29 cellular contexts compared by ENCODE assay signal in the genomic region with DNA sequence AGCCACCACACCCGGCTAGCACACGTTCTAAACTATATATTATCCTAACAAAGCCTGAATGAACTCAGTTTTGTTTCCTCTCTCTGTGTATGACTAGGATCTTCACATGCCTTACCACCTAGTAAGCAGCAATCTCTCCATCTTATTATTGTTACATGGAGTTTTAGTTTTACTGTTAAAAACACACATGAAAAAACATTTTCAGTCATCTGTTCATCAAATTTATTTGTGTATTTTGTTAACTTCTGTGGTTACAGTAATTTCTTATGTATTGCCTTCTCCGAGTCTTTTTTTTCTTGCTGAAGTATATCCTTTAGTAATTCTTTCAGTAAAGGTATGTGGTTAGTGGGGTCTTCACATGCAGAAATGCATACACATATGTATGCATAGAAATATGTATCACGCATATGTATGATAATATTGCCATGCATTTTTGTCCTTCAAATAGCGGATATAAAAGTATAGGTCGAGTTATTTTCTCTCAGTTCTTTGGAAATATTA. TPM values are rescaled to one million over a fixed set of nuclear protein-coding genes. Genes with fewer than 3 reads are reported as not detected.
A peak's percentile ranks its signal among the peaks of the same experiment; 100 is the strongest.
DNase-seq lines count a peak whose midpoint lies in the region; ATAC-seq, FAIRE-seq and TF ChIP-seq lines count a peak whose summit lies in the region.
"Had no signal": no experiment of that assay in that cellular context is flagged by ENCODE, and none has a peak within 500 bp of the region (broad histone marks: within the 10 kb centered on the region; RNA-seq: fewer than 3 reads in every experiment).

No MANE protein-coding gene starts in this region.

- TF ChIP-seq POLR2A in HepG2 (IDR thresholded peaks at IDR 0.05; ENCODE audit: insufficient read depth in 1 of 2, low read depth in 2 of 2, low read length in 2 of 2), result no peak
- no peak for TF ChIP-seq POLR2A in right lobe of liver (IDR thresholded peaks at IDR 0.05)

- no TSS peak for BruUV-seq in HepG2 (replicated peaks; lab: Mats Ljungman, UMichigan)

- TF ChIP-seq EP300 in HepG2 (IDR thresholded peaks at IDR 0.05; ENCODE audit: low read depth in 2 of 2, low read length in 2 of 2) (no peak), HepG2 (CRISPR knock-in tag; IDR thresholded peaks at IDR 0.05; ENCODE audit: borderline replicate concordance) (no peak)

- WGBS in HepG2 (ENCODE audit: low lambda C conversion rate), result 91% methylated on average over 6 of the region's 6 CpGs
- WGBS in right lobe of liver (ENCODE audit: insufficient coverage, low coverage, low lambda C conversion rate, missing lambda C conversion rate), result 89% methylated on average over 6 of the region's 6 CpGs
- WGBS in mesodermal cell (ENCODE audit: insufficient coverage in 2 of 2), 2 experiments, result 90 to 97% methylated on average over 4 to 5 of the region's 6 CpGs

- no peak for ATAC-seq in HepG2
- ATAC-seq in right lobe of liver, result no peak
- ATAC-seq in HG02759 (IDR thresholded peaks at IDR 0.05; ENCODE audit: unreplicated experiment), result no peak
- no peak for ATAC-seq in GM21825 (IDR thresholded peaks at IDR 0.05; ENCODE audit: unreplicated experiment)
- ATAC-seq: esophagus mucosa; left lobe of liver; naive thymus-derived CD8-positive, alpha-beta T cell; right cardiac atrium had no signal

- H3K27me3 ChIP-seq in HepG2 (ENCODE audit: control insufficient read depth in 1 of 2, insufficient read depth in 2 of 2, low read length in 2 of 2), result peaks cover 0 to 5% of the 10 kb centered on the region in 2 experiments; a peak in 1 of 5 replicates
- no peaks in the 10 kb centered on the region for H3K27me3 ChIP-seq in right lobe of liver
- H3K27me3 ChIP-seq: brain microvascular endothelial cell, testis, uterus had no signal

- FAIRE-seq in HepG2 (lab: Jason Lieb, UNC), result no peak
- FAIRE-seq: HTR-8/SVneo, RCC 7860 had no signal

- intact Hi-C loops in HepG2 (cut with micrococcal nuclease; ENCODE audit: unreplicated experiment), result loop anchor here (5.0 to 10.0 kb wide), 2 partner anchors 128 to 365 kb away; no protein-coding TSS in a partner anchor
- intact Hi-C loops in right lobe of liver (cut with DNase I), result no loop called here

- no peak overlapping the region for H2AFZ ChIP-seq in HepG2 (ENCODE audit: low read length)

- H3K36me3 ChIP-seq in HepG2 (replicated peaks in 1 of 2; ENCODE audit: control insufficient read depth in 1 of 2, insufficient read depth in 2 of 2, low read length in 2 of 2) (peaks cover 2 to 7% of the 10 kb centered on the region in 2 experiments; a peak in 2 of 5 replicates), right lobe of liver (no peaks in the 10 kb centered on the region), mesodermal cell (ENCODE audit: control insufficient read depth, insufficient read depth, low read length) (peaks cover 7% of the 10 kb centered on the region)
- H3K36me3 ChIP-seq: uterus had no signal

- DNase-seq in HepG2 (ENCODE audit: low spot score) (no peak), right lobe of liver (no peak), GM13977 (ENCODE audit: low spot score) (no peak), SW 1271 (lab: John Stamatoyannopoulos, UW) (no peak)
- DNase-seq: activated CD4-positive, alpha-beta T cell treated with anti-CD3 and anti-CD28 coated beads, Interleukin-2, amount 10 ng/mL, durations not matched to agents 7 days and 5 days; activated CD8-positive, alpha-beta memory T cell treated with anti-CD3 and anti-CD28 coated beads, Interleukin-2, amount 50 U/mL, for 4 hours; activated effector memory CD4-positive, alpha-beta T cell treated with anti-CD3 and anti-CD28 coated beads, Interleukin-2, amount 50 U/mL, for 16 hours; brain microvascular endothelial cell; CD4-positive, CD25-positive, alpha-beta regulatory T cell; DMS153; effector CD8-positive, alpha-beta T cell; foreskin melanocyte; naive thymus-derived CD8-positive, alpha-beta T cell; NCI-H1436 treated with DMSO at 0.1 percent for 48 hours; NCI-H526; stimulated activated CD4-positive, alpha-beta T cell treated with anti-CD3 and anti-CD28 coated beads, Interleukin-4, amount 100 ng/mL, for 1 hour; stimulated activated naive CD4-positive, alpha-beta T cell treated with Interleukin-2 at 50 U/mL for 16 hours; testis; uterus had no signal

- peaks cover 3% of the 10 kb centered on the region; the same call in 1 of the 2 replicates for H4K20me1 ChIP-seq in HepG2 (ENCODE audit: insufficient read depth, low read length)

- H3K79me2 ChIP-seq in HepG2 (ENCODE audit: insufficient read depth, low read length), result peaks cover 41% of the 10 kb centered on the region

- no peak overlapping the region for H3K9ac ChIP-seq in HepG2 (ENCODE audit: insufficient read depth, low read depth, low read length)
- H3K9ac ChIP-seq: KMS-11 had no signal

- H3K9me3 ChIP-seq in HepG2 (ENCODE audit: low read length), result no peaks in the 10 kb centered on the region
- H3K9me3 ChIP-seq in right lobe of liver, result no peaks in the 10 kb centered on the region
- H3K9me3 ChIP-seq in mesodermal cell (ENCODE audit: control insufficient read depth, low read length), result peaks cover 8% of the 10 kb centered on the region
- H3K9me3 ChIP-seq: testis, uterus had no signal

- H3K4me2 ChIP-seq in HepG2 (ENCODE audit: low read depth, low read length), result peak overlapping the region; percentile 88

- H3K27ac ChIP-seq in HepG2 (ENCODE audit: extremely low read length, insufficient read depth, low read length), result no peak overlapping the region
- H3K27ac ChIP-seq in right lobe of liver, result no peak overlapping the region
- H3K27ac ChIP-seq in VCaP, result peak overlapping the region; percentile 79
- H3K27ac ChIP-seq in mesodermal cell (ENCODE audit: low read depth, low read length, severe bottlenecking), result no peak overlapping the region
- H3K27ac ChIP-seq: brain microvascular endothelial cell, KMS-11 had no signal

- TF ChIP-seq RAD21 in HepG2 (CRISPR knock-in tag; IDR thresholded peaks at IDR 0.05), result no peak

- POLR2A ChIA-PET in HepG2 (lab: Yijun Ruan, JAX), result interaction anchor here (0.7 kb wide), 1 partner anchor 339 kb away, joined by 3 read pairs; no protein-coding TSS in a partner anchor

- CTCF ChIA-PET in HepG2 (lab: Yijun Ruan, JAX; ENCODE audit: low intra/inter-chr PET ratio, low total read pairs), result no interaction called here

- in situ Hi-C loops in HepG2 (cut with HindIII; ENCODE audit: extremely low pct_ligation_motif_present, low pct_unique_long_range_greater_than_20kb), result loop anchor here (5.0 to 25.0 kb wide), 2 partner anchors 128 to 658 kb away; partner anchors contain the start of genes ANKMY1, DUSP28 and RNPEPL1
- in situ Hi-C loops in GM13977 (cut with MboI; ENCODE audit: low pct_unique_long_range_greater_than_20kb, low sequenced_read_pairs, unreplicated experiment), result no loop called here

- H3K4me3 ChIP-seq in HepG2 (replicated peaks in 1 of 3; ENCODE audit: insufficient read depth in 1 of 3, low read depth in 2 of 3, low read length in 3 of 3), result peak overlapping the region; percentile 9 to 77 (median 70); a peak in 4 of 6 replicates
- no peak overlapping the region for H3K4me3 ChIP-seq in right lobe of liver
- H3K4me3 ChIP-seq in mesodermal cell (ENCODE audit: extremely low read depth, insufficient read depth, low read length, poor library complexity, severe bottlenecking), result peak overlapping the region; percentile 5
- H3K4me3 ChIP-seq: testis, uterus had no signal

- H3K4me1 ChIP-seq in HepG2 (ENCODE audit: insufficient read depth, low read length) (peaks cover 75% of the 10 kb centered on the region), right lobe of liver (peaks cover 0 to 12% (median 3%) of the 10 kb centered on the region in 4 donors), mesodermal cell (ENCODE audit: control insufficient read depth, insufficient read depth, low read length, poor library complexity, severe bottlenecking) (peaks cover 29% of the 10 kb centered on the region)

- TF ChIP-seq CTCF in HepG2 (CRISPR knock-in tag; IDR thresholded peaks at IDR 0.05), result no peak
- TF ChIP-seq CTCF in right lobe of liver (IDR thresholded peaks at IDR 0.05), result no peak
- TF ChIP-seq CTCF in VCaP (conservative IDR thresholded peaks at IDR 0.05), result no peak
- TF ChIP-seq CTCF in GM13977 (IDR thresholded peaks at IDR 0.05; ENCODE audit: extremely low read depth, insufficient read depth, missing control alignments), result no peak

TF ChIP-seq in HepG2, 621 proteins besides CTCF, POLR2A, EP300 and RAD21:
- TF ChIP-seq KMT2A (CRISPR knock-in tag; IDR thresholded peaks at IDR 0.05) (no peak), NR2F1 (CRISPR knock-in tag; IDR thresholded peaks at IDR 0.05) (no peak), RELA (CRISPR knock-in tag; IDR thresholded peaks at IDR 0.05) (no peak), HNF4A (CRISPR knock-in tag; IDR thresholded peaks at IDR 0.05) (no peak), ZNF546 (CRISPR knock-in tag; conservative IDR thresholded peaks at IDR 0.05) (no peak), ASH2L (IDR thresholded peaks at IDR 0.05; ENCODE audit: insufficient read length, low read depth, low read length) (peak; percentile 12)

RNA-seq across cellular contexts. Expression of gene ANO7, which starts 31.4 kb away (rescaled TPM):
- total RNA-seq in HepG2 (2016; rRNA removed; fragmentation: Illumina TruSeq; extraction: Trizol) (3.7 and 4.9 TPM in 2 replicates), right lobe of liver (1 to 10 TPM in 3 of 6 experiments, under 1 TPM in 3; 0.61 to 2.4 (median 0.97) TPM)
- 1.7 and 1.9 TPM in 2 replicates for total RNA-seq in HepG2 (2016; cell fraction: cytosol; rRNA removed; fragmentation: Illumina TruSeq; extraction: Trizol; ENCODE audit: low read depth)
- total RNA-seq in HepG2 (2016; cell fraction: insoluble cytoplasmic fraction; rRNA removed; fragmentation: Illumina TruSeq; extraction: Trizol), result 2.9 and 5.5 TPM in 2 replicates
- 3.2 and 4.1 TPM in 2 replicates for total RNA-seq in HepG2 (2016; cell fraction: membrane; rRNA removed; fragmentation: Illumina TruSeq; extraction: Trizol)
- total RNA-seq in HepG2 (2016; cell fraction: nucleus; rRNA removed; fragmentation: Illumina TruSeq; extraction: Trizol), result 4.7 and 5.1 TPM in 2 replicates
- polyA plus RNA-seq in HepG2 (2011; rRNA removed), result 4.1 and 4.9 TPM in 2 replicates
- polyA plus RNA-seq in HepG2 (2011; cell fraction: cytosol; rRNA removed), result 2.9 and 3.9 TPM in 2 replicates
- 29.8 and 33.6 TPM in 2 replicates for polyA plus RNA-seq in HepG2 (2011; cell fraction: nucleus; rRNA removed)
- polyA plus RNA-seq in HepG2 (2012), result 8.8 and 10.8 TPM in 2 replicates
- 3.3 and 3.8 TPM in 2 replicates for polyA plus RNA-seq in HepG2 (2016; cell fraction: cytosol; fragmentation: Illumina TruSeq; extraction: Trizol; ENCODE audit: low read depth)
- polyA plus RNA-seq in HepG2 (2016; cell fraction: insoluble cytoplasmic fraction; fragmentation: Illumina TruSeq; extraction: Trizol; ENCODE audit: low read depth), result 7.5 and 11.5 TPM in 2 replicates
- polyA plus RNA-seq in HepG2 (2016; cell fraction: membrane; fragmentation: Illumina TruSeq; extraction: Trizol; ENCODE audit: low read depth), result 7.5 and 8.6 TPM in 2 replicates
- 14.9 and 15.8 TPM in 2 replicates for polyA plus RNA-seq in HepG2 (2016; cell fraction: nucleus; fragmentation: Illumina TruSeq; extraction: Trizol; ENCODE audit: insufficient read depth, low read depth)
- 1.1 and 16.7 TPM in 2 replicates for polyA minus RNA-seq in HepG2 (2011; rRNA and poly(A)+ RNA removed; ENCODE audit: low replicate concordance)
- 5.1 and 8.4 TPM in 2 replicates for polyA minus RNA-seq in HepG2 (2011; cell fraction: cytosol; rRNA and poly(A)+ RNA removed)
- polyA minus RNA-seq in HepG2 (2011; cell fraction: nucleus; rRNA and poly(A)+ RNA removed), result 13.8 and 18.4 TPM in 2 replicates
- polyA plus RNA-seq in mesodermal cell (2013, experiment 1 of 2), result 1.5 TPM
- 1.5 TPM for polyA plus RNA-seq in mesodermal cell (2013, experiment 2 of 2)
- polyA plus RNA-seq: CD4-positive, CD25-positive, alpha-beta regulatory T cell had no signal

Comparison
In these comparisons a context has a peak if more than half of its experiments do, and no peak if none do; other contexts are left out.
1. H3K4me3 ChIP-seq: peak in HepG2 (3 of 3) and mesodermal cell (single experiment); none in right lobe of liver (0 of 3).